ENCODE assay signal across 23 cellular contexts in the genomic region with DNA sequence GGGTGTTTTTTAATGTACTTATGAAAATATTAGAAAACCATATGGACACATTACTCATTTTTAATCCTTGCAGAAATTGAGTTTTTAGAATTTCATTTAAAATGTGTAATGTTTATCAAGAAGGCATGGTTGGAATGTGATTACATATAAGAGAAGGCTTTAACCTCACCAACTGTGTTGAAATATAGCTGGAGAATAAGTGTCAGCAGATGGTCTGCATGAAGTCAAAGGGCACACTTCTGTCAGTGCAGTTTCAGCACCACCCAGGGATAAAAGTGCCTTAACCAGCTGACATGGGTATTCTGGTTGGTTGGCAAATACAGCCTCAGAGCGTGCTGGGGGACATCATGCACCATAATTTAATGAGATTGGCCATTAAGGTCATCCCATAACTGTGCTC.
"Had no signal": no experiment of that assay in that cellular context is flagged by ENCODE, and none has a peak within 500 bp of the region (broad histone marks: within the 10 kb centered on the region; RNA-seq: fewer than 3 reads in every experiment).

No MANE protein-coding gene starts in this region.

- H3K4me3 Mint-ChIP-seq: activated CD4-positive, alpha-beta T cell treated with anti-CD3 and anti-CD28 coated beads for 36 hours; activated T-cell treated with anti-CD3 and anti-CD28 coated beads, Interleukin-2, amount 50 U/mL, for 24 hours; dendritic cell treated with granulocyte-macrophage colony-stimulating factor and Interleukin-4, amounts not matched to agents 40 ng/mL and 50 ng/mL, for 4 days; naive B cell; neural progenitor cell; WTC11 had no signal

- H3K4me1 Mint-ChIP-seq: neural progenitor cell, WTC11 had no signal

- H3K27me3 Mint-ChIP-seq: activated CD4-positive, alpha-beta T cell treated with anti-CD3 and anti-CD28 coated beads for 36 hours; dendritic cell treated with granulocyte-macrophage colony-stimulating factor and Interleukin-4, amounts not matched to agents 40 ng/mL and 50 ng/mL, for 4 days had no signal

- H3K36me3 ChIP-seq: ascending aorta, gastroesophageal sphincter, heart left ventricle, left lung, neural progenitor cell, thyroid gland had no signal

- H3K9ac ChIP-seq: neural progenitor cell had no signal

- ATAC-seq: activated CD4-positive, alpha-beta T cell treated with anti-CD3 and anti-CD28 coated beads for 36 hours; esophagus mucosa; gastroesophageal sphincter; heart left ventricle; left lung; WTC11 had no signal

- H3K36me3 Mint-ChIP-seq: naive B cell, neural progenitor cell, WTC11 had no signal

- H3K9me3 Mint-ChIP-seq: activated T-cell treated with anti-CD3 and anti-CD28 coated beads, Interleukin-2, amount 50 U/mL, for 24 hours; activated T-helper 2 cell treated with anti-CD3 and anti-CD28 coated beads, Interferon-gamma antibody, Interleukin-2, Interleukin-4, amounts not matched to agents 10 μg/mL and 5 μg/mL and 100 μg/mL, durations not matched to agents 14 hours and 24 hours and 36 hours; neural progenitor cell; WTC11 had no signal

- H3K27ac ChIP-seq: ascending aorta, gastroesophageal sphincter, heart left ventricle, left lung, neural progenitor cell, thyroid gland had no signal

- H3K4me1 ChIP-seq: ascending aorta, left lung, neural progenitor cell, thyroid gland had no signal

- H3K27ac Mint-ChIP-seq: activated CD4-positive, alpha-beta T cell treated with anti-CD3 and anti-CD28 coated beads for 36 hours; activated T-cell treated with anti-CD3 and anti-CD28 coated beads, Interleukin-2, amount 50 U/mL, for 24 hours; activated T-helper 2 cell treated with anti-CD3 and anti-CD28 coated beads, Interferon-gamma antibody, Interleukin-2, Interleukin-4, amounts not matched to agents 10 μg/mL and 5 μg/mL and 100 μg/mL, durations not matched to agents 14 hours and 24 hours and 36 hours; dendritic cell treated with granulocyte-macrophage colony-stimulating factor and Interleukin-4, amounts not matched to agents 40 ng/mL and 50 ng/mL, for 4 days; naive B cell; neural progenitor cell; progenitor cell of endocrine pancreas; WTC11 had no signal

- H3K4me3 ChIP-seq: ascending aorta, gastroesophageal sphincter, heart left ventricle, left lung, neural progenitor cell, thyroid gland had no signal

- H3K4me2 ChIP-seq: neural progenitor cell had no signal

- H3K27me3 ChIP-seq: ascending aorta, gastroesophageal sphincter, heart left ventricle, left lung, neural progenitor cell, thyroid gland had no signal

- DNase-seq: activated CD4-positive, alpha-beta T cell treated with anti-CD3 and anti-CD28 coated beads for 36 hours; activated CD4-positive, alpha-beta T cell treated with anti-CD3 and anti-CD28 coated beads, Interleukin-2, amount 50 U/mL, for 48 hours; activated naive CD4-positive, alpha-beta T cell treated with Interleukin-2 at 50 U/mL for 16 hours; activated T-cell treated with anti-CD3 and anti-CD28 coated beads, Interleukin-2, amount 50 U/mL, for 24 hours; cerebellar nuclear complex; effector CD8-positive, alpha-beta T cell; heart left ventricle; left lung; mammary epithelial cell; naive B cell; stimulated activated CD4-positive, alpha-beta T cell treated with anti-CD3 and anti-CD28 coated beads, Interleukin-12 subunit alpha, Interleukin-12 subunit beta, amount 100 ng/mL, for 4 hours; stimulated activated CD4-positive, alpha-beta T cell treated with anti-CD3 and anti-CD28 coated beads, Interleukin-1b, Interleukin-23, amount 100 ng/mL, for 48 hours; stimulated activated CD8-positive, alpha-beta memory T cell treated with anti-CD3 and anti-CD28 coated beads, Interleukin-4, amount 100 ng/mL, for 48 hours; stimulated activated naive CD4-positive, alpha-beta T cell treated with Interleukin-2 at 50 U/mL for 16 hours; thyroid gland had no signal

- H2AFZ ChIP-seq: neural progenitor cell had no signal

- H3K9me3 ChIP-seq: ascending aorta, gastroesophageal sphincter, heart left ventricle, left lung, thyroid gland had no signal
